ENCODE assay signal across 8 cellular contexts in the genomic region with DNA sequence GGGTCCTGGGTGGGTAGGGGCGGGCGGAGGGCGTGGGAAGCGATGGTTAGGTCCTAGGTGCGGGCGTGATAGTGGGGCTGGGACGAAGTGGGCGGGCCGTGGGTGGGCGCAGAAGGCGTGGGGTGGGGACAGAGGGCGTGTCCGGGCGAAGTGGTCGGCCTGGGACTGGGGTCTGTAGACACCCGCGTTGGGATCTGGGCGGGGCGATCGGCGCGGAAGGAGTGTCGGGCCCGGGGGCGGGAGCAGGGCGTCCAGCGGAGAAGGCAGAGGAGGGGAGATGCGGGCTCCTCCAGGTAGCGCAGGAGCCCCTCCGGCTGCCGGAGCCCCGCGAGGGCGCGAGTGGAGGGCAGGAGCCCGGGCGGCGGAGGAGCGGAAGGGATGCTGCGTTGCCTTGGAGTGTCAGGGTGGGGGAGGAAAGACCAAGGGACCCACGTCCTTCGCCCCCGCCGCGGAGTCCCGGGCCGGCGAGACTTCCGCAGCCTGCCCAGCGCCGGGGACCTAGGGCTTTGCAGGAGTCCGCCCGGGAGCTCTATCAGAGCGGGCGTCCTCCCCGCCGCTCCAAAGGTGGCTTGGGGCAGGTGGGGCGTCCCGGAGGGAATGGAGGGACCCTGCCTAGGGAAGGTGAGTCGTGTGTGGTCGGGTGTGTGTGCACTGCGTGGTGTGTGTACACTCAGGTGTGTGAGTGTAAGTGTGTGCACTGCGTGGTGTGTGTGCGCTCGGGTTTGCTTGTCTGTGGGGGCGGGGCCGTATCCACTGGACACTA. TPM values are rescaled to one million over a fixed set of nuclear protein-coding genes. Genes with fewer than 3 reads are reported as not detected.
DNase-seq lines count a peak whose midpoint lies in the region; ATAC-seq and TF ChIP-seq lines count a peak whose summit lies in the region.

No MANE protein-coding gene starts in this region.

- H3K27ac Mint-ChIP-seq in CD14-positive monocyte, result peak overlapping the region in 3 of 7 donors; percentile 7 to 71 (median 63)
- no peak overlapping the region for H3K27ac Mint-ChIP-seq in activated T-cell treated with anti-CD3 and anti-CD28 coated beads, Interleukin-2, amount 50 U/mL, for 72 hours

- H3K36me3 Mint-ChIP-seq in CD14-positive monocyte, result no peaks in the 10 kb centered on the region
- H3K36me3 Mint-ChIP-seq in activated T-cell treated with anti-CD3 and anti-CD28 coated beads, Interleukin-2, amount 50 U/mL, for 72 hours (ENCODE audit: insufficient read depth in 2 of 2), result no peaks in the 10 kb centered on the region

- H3K9me3 Mint-ChIP-seq in CD14-positive monocyte, result peaks cover 0 to 6% (median 0%) of the 10 kb centered on the region in 7 donors
- no peaks in the 10 kb centered on the region for H3K9me3 Mint-ChIP-seq in activated T-cell treated with anti-CD3 and anti-CD28 coated beads, Interleukin-2, amount 50 U/mL, for 72 hours

- H3K4me1 Mint-ChIP-seq in CD14-positive monocyte, result peaks cover 16% of the 10 kb centered on the region
- H3K4me1 Mint-ChIP-seq in activated T-cell treated with anti-CD3 and anti-CD28 coated beads, Interleukin-2, amount 50 U/mL, for 72 hours (ENCODE audit: low read depth), result peaks cover 6% of the 10 kb centered on the region

- H3K27me3 Mint-ChIP-seq in CD14-positive monocyte (ENCODE audit: low read depth in 3 of 3), result peaks cover 36 to 47% (median 46%) of the 10 kb centered on the region in 3 donors
- no peaks in the 10 kb centered on the region for H3K27me3 Mint-ChIP-seq in activated T-cell treated with anti-CD3 and anti-CD28 coated beads, Interleukin-2, amount 50 U/mL, for 72 hours (ENCODE audit: low read depth)

- no peak for TF ChIP-seq CTCF in CD14-positive monocyte (IDR thresholded peaks at IDR 0.05)

- intact Hi-C loops in CD14-positive monocyte (cut with micrococcal nuclease) (loop anchor here in 1 of 2 donors (5.0 kb wide), 1 partner anchor 384 kb away; no protein-coding TSS in a partner anchor), left cardiac atrium (cut with DNase I) (no loop called here)

- peak overlapping the region; percentile 88 to 92 for H3K4me3 Mint-ChIP-seq in CD14-positive monocyte
- H3K4me3 Mint-ChIP-seq in activated T-cell treated with anti-CD3 and anti-CD28 coated beads, Interleukin-2, amount 50 U/mL, for 72 hours, result peak overlapping the region; percentile 84 to 88

- no peak for DNase-seq in CD14-positive monocyte (ENCODE audit: low spot score)
- peak; percentile 70 for DNase-seq in NCI-H2171 (lab: John Stamatoyannopoulos, UW)
- peak; percentile 77 to 78 for DNase-seq in activated T-cell treated with anti-CD3 and anti-CD28 coated beads, Interleukin-2, amount 50 U/mL, for 72 hours
- DNase-seq in left cardiac atrium, result no peak
- DNase-seq in renal cortical epithelial cell (ENCODE audit: low read depth), result peak; percentile 4
- no peak for DNase-seq in HCEC 1CT

- ATAC-seq in GM18867 (IDR thresholded peaks at IDR 0.05; ENCODE audit: unreplicated experiment), result peak; percentile 66
- peak; percentile 50 for ATAC-seq in HG03025 (IDR thresholded peaks at IDR 0.05; ENCODE audit: low FRiP score, unreplicated experiment)
- ATAC-seq in activated T-cell treated with anti-CD3 and anti-CD28 coated beads, Interleukin-2, amount 50 U/mL, for 72 hours (replicated peaks in 1 of 2), result peak; percentile 72 to 74
- ATAC-seq in left cardiac atrium, result peak; percentile 61 to 84

RNA-seq across cellular contexts. Expression of a gene that starts 27.0 kb away (rescaled TPM):
- polyA plus RNA-seq in CD14-positive monocyte, result not detected
- total RNA-seq in activated T-cell treated with anti-CD3 and anti-CD28 coated beads, Interleukin-2, amount 50 U/mL, for 72 hours, result not detected
- total RNA-seq in left cardiac atrium (not detected), renal cortical epithelial cell (not detected in 2 replicates)

RNA-seq across cellular contexts. Expression of a gene that starts 53.2 kb away (rescaled TPM):
- 10 to 100 TPM; 20.5 to 25.0 TPM for polyA plus RNA-seq in CD14-positive monocyte
- 10 to 100 TPM; 34.0 to 35.3 TPM for total RNA-seq in activated T-cell treated with anti-CD3 and anti-CD28 coated beads, Interleukin-2, amount 50 U/mL, for 72 hours
- total RNA-seq in left cardiac atrium (10 to 100 TPM; 37.9 to 38.5 TPM), renal cortical epithelial cell (44.1 and 65.5 TPM in 2 replicates)

RNA-seq across cellular contexts. Expression of a gene that starts 53.4 kb away (rescaled TPM):
- 10 to 100 TPM; 11.2 TPM for polyA plus RNA-seq in CD14-positive monocyte
- 10 to 100 TPM in 1 of 2 donors, 1 to 10 TPM in 1; 8.7 to 11.1 TPM for total RNA-seq in activated T-cell treated with anti-CD3 and anti-CD28 coated beads, Interleukin-2, amount 50 U/mL, for 72 hours
- total RNA-seq in left cardiac atrium (10 to 100 TPM in 1 of 2 donors, 1 to 10 TPM in 1; 9.7 to 14.1 TPM), renal cortical epithelial cell (22.2 and 36.3 TPM in 2 replicates)

Comparison
In these comparisons a context has a peak if more than half of its experiments do, and no peak if none do; other contexts are left out.
1. DNase-seq: peak in NCI-H2171 (single experiment), activated T-cell treated with anti-CD3 and anti-CD28 coated beads, Interleukin-2, amount 50 U/mL, for 72 hours (2 of 2) and renal cortical epithelial cell (single experiment); none in CD14-positive monocyte (single experiment), left cardiac atrium (single experiment) and HCEC 1CT (single experiment).
2. Peak in every context shown above with its lines, with median percentiles within 50 percentile points of each other: ATAC-seq.